Comparison of ENCODE assay signal across 27 cellular contexts in the genomic region with DNA sequence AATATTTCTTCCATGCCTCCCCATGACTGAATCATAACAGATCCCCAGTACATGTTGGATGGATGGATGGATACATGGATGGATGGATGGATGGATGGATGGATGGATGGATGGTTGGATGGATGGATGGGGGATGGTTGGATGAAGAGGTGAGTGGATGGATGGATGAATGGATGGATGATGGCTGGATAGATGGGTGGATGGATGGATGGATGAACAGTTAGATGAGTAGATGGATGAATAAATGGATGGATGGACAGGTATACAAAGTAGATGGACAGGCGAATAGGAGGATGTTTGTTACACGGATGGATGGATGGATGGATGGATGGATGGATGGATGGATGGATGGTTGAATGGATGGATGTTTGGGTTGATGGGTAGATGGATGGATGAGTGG.
"Had no signal": no experiment of that assay in that cellular context is flagged by ENCODE, and none has a peak within 500 bp of the region (broad histone marks: within the 10 kb centered on the region; RNA-seq: fewer than 3 reads in every experiment).

No MANE protein-coding gene starts in this region.

- DNase-seq: naive thymus-derived CD4-positive, alpha-beta T cell; natural killer cell; occipital lobe; ovary; posterior cingulate gyrus; psoas muscle; right cardiac atrium; right lobe of liver; sigmoid colon; small intestine; stimulated activated CD4-positive, alpha-beta T cell treated with anti-CD3 and anti-CD28 coated beads, Interleukin-15, amount 100 ng/mL, for 24 hours; stimulated activated CD4-positive, alpha-beta T cell treated with anti-CD3 and anti-CD28 coated beads, Interleukin-2, amount 100 ng/mL, for 24 hours; stimulated activated CD4-positive, alpha-beta T cell treated with anti-CD3 and anti-CD28 coated beads, Interleukin-2, amount 100 ng/mL, for 48 hours; stimulated activated CD4-positive, alpha-beta T cell treated with anti-CD3 and anti-CD28 coated beads, Interleukin-4, amount 100 ng/mL, for 24 hours; stimulated activated naive B cell treated with anti-CD40 and anti-IgM and Interleukin-4, amounts not matched to agents 10 μg/mL and 1 μg/mL and 100 μg/mL, for 72 hours; stimulated activated naive CD4-positive, alpha-beta T cell treated with Interleukin-2 at 50 U/mL for 16 hours; stimulated activated naive CD8-positive, alpha-beta T cell treated with anti-CD3 and anti-CD28 coated beads, Interleukin-15, amount 100 ng/mL, for 72 hours; substantia nigra; testis; tibial artery; transverse colon; upper lobe of right lung had no signal

- H3K79me2 ChIP-seq: parathyroid adenoma had no signal

- ATAC-seq: naive thymus-derived CD4-positive, alpha-beta T cell; psoas muscle; right cardiac atrium; right lobe of liver; stimulated activated effector memory CD8-positive, alpha-beta T cell treated with anti-CD3 and anti-CD28 coated beads, Interleukin-12 subunit alpha, Interleukin-12 subunit beta, amount 100 ng/mL, for 72 hours; stimulated activated naive B cell treated with anti-CD40 and anti-IgM and Interleukin-4, amounts not matched to agents 10 μg/mL and 1 μg/mL and 100 μg/mL, for 72 hours; stimulated activated naive CD8-positive, alpha-beta T cell treated with anti-CD3 and anti-CD28 coated beads, Interleukin-15, amount 100 ng/mL, for 72 hours; upper lobe of right lung had no signal

- H3K9me3 ChIP-seq: ovary, psoas muscle, right lobe of liver, sigmoid colon, suprapubic skin, testis, tibial artery, transverse colon, upper lobe of right lung, vagina had no signal

- H3K4me2 ChIP-seq: neural progenitor cell had no signal

- H3K27ac ChIP-seq: neural progenitor cell, ovary, parathyroid adenoma, psoas muscle, right lobe of liver, sigmoid colon, suprapubic skin, testis, tibial artery, transverse colon, upper lobe of right lung, vagina had no signal

- FAIRE-seq: small intestine had no signal

- H3K4me1 ChIP-seq: neural progenitor cell, parathyroid adenoma, psoas muscle, right lobe of liver, suprapubic skin, testis, tibial artery, transverse colon, upper lobe of right lung, vagina had no signal

- H3K9ac ChIP-seq: neural progenitor cell, parathyroid adenoma had no signal

- H2AFZ ChIP-seq: neural progenitor cell, parathyroid adenoma had no signal

- H3K36me3 ChIP-seq: neural progenitor cell, ovary, right lobe of liver, sigmoid colon, suprapubic skin, tibial artery, transverse colon, upper lobe of right lung, vagina had no signal

- H3K27me3 ChIP-seq: ovary, right lobe of liver, sigmoid colon, testis, upper lobe of right lung, vagina had no signal

- H3K4me3 ChIP-seq: neural progenitor cell, ovary, psoas muscle, right lobe of liver, sigmoid colon, suprapubic skin, testis, tibial artery, transverse colon, upper lobe of right lung, vagina had no signal
